In genomic region chr15:52005748-52006701, GRCh38 we compare ENCODE assay signal across 8 cellular contexts. TPM values are rescaled to one million over a fixed set of nuclear protein-coding genes. Genes with fewer than 3 reads are reported as not detected.
DNase-seq lines count a peak whose midpoint lies in the region; ATAC-seq and TF ChIP-seq lines count a peak whose summit lies in the region.

No MANE protein-coding gene starts in this region.

- H3K36me3 ChIP-seq in adrenal gland (replicated peaks in 1 of 2): no peaks in the 10 kb centered on the region

- no peak overlapping the region for H3K4me3 ChIP-seq in adrenal gland

- ATAC-seq in GM18498 (IDR thresholded peaks at IDR 0.05; ENCODE audit: unreplicated experiment) (peak; percentile 67), GM21576 (IDR thresholded peaks at IDR 0.05; ENCODE audit: unreplicated experiment) (peak; percentile 67), esophagus mucosa (peak; percentile 47)

- WGBS in adrenal gland, 4 donors: 72 to 81% (median 79%) methylated on average over 5 of the region's 5 CpGs

- intact Hi-C loops in adrenal gland (cut with DNase I): no loop called here

- no peak for TF ChIP-seq POLR2A in adrenal gland (IDR thresholded peaks at IDR 0.05)

- no peaks in the 10 kb centered on the region for H3K9me3 ChIP-seq in adrenal gland (replicated peaks in 1 of 3)

- H3K27me3 ChIP-seq in adrenal gland: no peaks in the 10 kb centered on the region

- no peaks in the 10 kb centered on the region for H3K4me1 ChIP-seq in adrenal gland (replicated peaks in 1 of 2)

- no peak for TF ChIP-seq CTCF in adrenal gland (IDR thresholded peaks at IDR 0.05)

- peak; percentile 75 for DNase-seq in M059J (ENCODE audit: low read depth)
- DNase-seq in middle frontal gyrus (ENCODE audit: extremely low spot score, low spot score): no peak
- no peak for DNase-seq in NCI-H1092 treated with DMSO at 0.1 percent for 48 hours (lab: John Stamatoyannopoulos, UW)
- DNase-seq in NCI-H510A (lab: John Stamatoyannopoulos, UW): no peak
- no peak for DNase-seq in adrenal gland

- H3K27ac ChIP-seq in adrenal gland: no peak overlapping the region

RNA-seq across cellular contexts. Expression of gene MAPK6, which starts 13.0 kb away (rescaled TPM):
- total RNA-seq in M059J (2014; rRNA removed; shearing (Covaris generic)): 65.2 and 71.6 TPM in 2 replicates
- total RNA-seq in esophagus mucosa: 83.9 TPM
- total RNA-seq in adrenal gland: 10 to 100 TPM in 7 of 8 donors, 1 to 10 TPM in 1; 8.8 to 32.3 (median 17.1) TPM
- 10 to 100 TPM in 1 of 3 donors, 1 to 10 TPM in 2; 2.9 to 25.5 (median 4.7) TPM for polyA plus RNA-seq in adrenal gland

RNA-seq across cellular contexts. Expression of gene LEO1, which starts 34.4 kb away (rescaled TPM):
- 24.2 and 33.4 TPM in 2 replicates for total RNA-seq in M059J (2014; rRNA removed; shearing (Covaris generic))
- total RNA-seq in esophagus mucosa (16.8 TPM), adrenal gland (10 to 100 TPM; 10.6 to 22.0 (median 15.0) TPM)
- polyA plus RNA-seq in adrenal gland: 10 to 100 TPM in 1 of 3 donors, 1 to 10 TPM in 2; 6.6 to 44.6 (median 9.5) TPM
